Comparison of ENCODE assay signal across 11 cellular contexts in the genomic region with DNA sequence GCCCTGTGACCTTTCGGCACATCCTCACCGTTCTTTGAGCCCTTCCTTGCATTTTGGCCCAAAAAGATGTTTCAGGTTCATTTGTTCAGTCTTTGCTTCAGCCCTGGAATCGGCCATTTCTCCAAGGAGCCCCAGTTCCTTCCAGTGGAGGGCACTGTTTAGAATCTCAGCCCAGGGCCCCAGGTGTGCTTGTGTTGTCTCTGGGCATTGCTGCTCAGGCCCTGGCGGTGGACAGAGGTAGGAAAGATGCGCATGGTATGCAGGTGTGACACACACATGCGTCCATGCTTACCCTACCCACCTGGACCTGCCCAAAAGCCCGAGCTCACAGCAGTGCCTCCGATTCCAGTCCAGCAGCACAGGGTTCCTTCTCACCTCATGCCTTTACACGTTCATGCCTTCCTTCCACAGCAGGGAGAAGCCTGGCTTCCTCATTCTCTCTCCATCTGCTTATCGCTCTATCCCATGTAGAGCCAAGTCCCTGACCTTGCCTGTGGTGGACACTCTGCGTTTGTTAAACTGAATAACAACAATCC.
DNase-seq lines count a peak whose midpoint lies in the region; ATAC-seq and TF ChIP-seq lines count a peak whose summit lies in the region.
"Had no signal": no experiment of that assay in that cellular context is flagged by ENCODE, and none has a peak within 500 bp of the region (broad histone marks: within the 10 kb centered on the region; RNA-seq: fewer than 3 reads in every experiment).

No MANE protein-coding gene starts in this region.

- H3K9me3 Mint-ChIP-seq in stimulated activated memory B cell treated with anti-CD40 and anti-IgM and Interleukin-4, amounts not matched to agents 10 μg/mL and 1 μg/mL and 100 μg/mL, for 72 hours, result no peaks in the 10 kb centered on the region
- H3K9me3 Mint-ChIP-seq: activated naive CD4-positive, alpha-beta T cell treated with anti-CD3 and anti-CD28 coated beads, Interleukin-2, amount 10 ng/mL, durations not matched to agents 7 days and 5 days; stimulated activated effector memory CD8-positive, alpha-beta T cell treated with anti-CD3 and anti-CD28 coated beads, Interleukin-12 subunit alpha, Interleukin-12 subunit beta, amount 100 ng/mL, for 72 hours had no signal

- H3K36me3 Mint-ChIP-seq in stimulated activated memory B cell treated with anti-CD40 and anti-IgM and Interleukin-4, amounts not matched to agents 10 μg/mL and 1 μg/mL and 100 μg/mL, for 72 hours, result no peaks in the 10 kb centered on the region
- H3K36me3 Mint-ChIP-seq: activated naive CD4-positive, alpha-beta T cell treated with anti-CD3 and anti-CD28 coated beads, Interleukin-2, amount 10 ng/mL, durations not matched to agents 7 days and 5 days; stimulated activated effector memory CD8-positive, alpha-beta T cell treated with anti-CD3 and anti-CD28 coated beads, Interleukin-12 subunit alpha, Interleukin-12 subunit beta, amount 100 ng/mL, for 72 hours had no signal

- ATAC-seq in Right ventricle myocardium superior (ENCODE audit: poor library complexity), result no peak
- ATAC-seq in esophagus mucosa, result peak; percentile 72
- no peak for ATAC-seq in stimulated activated memory B cell treated with anti-CD40 and anti-IgM and Interleukin-4, amounts not matched to agents 10 μg/mL and 1 μg/mL and 100 μg/mL, for 72 hours
- no peak for ATAC-seq in GM18511 (IDR thresholded peaks at IDR 0.05; ENCODE audit: unreplicated experiment)
- no peak for ATAC-seq in left lung
- ATAC-seq: stimulated activated effector memory CD8-positive, alpha-beta T cell treated with anti-CD3 and anti-CD28 coated beads, Interleukin-12 subunit alpha, Interleukin-12 subunit beta, amount 100 ng/mL, for 72 hours; T-helper 17 cell had no signal

- H3K9me3 ChIP-seq in right atrium auricular region, result no peaks in the 10 kb centered on the region
- H3K9me3 ChIP-seq in left lung, result no peaks in the 10 kb centered on the region

- intact Hi-C loops in Right ventricle myocardium superior (cut with DNase I) (no loop called here), left lung (cut with DNase I) (loop anchor here in 1 of 2 donors (5.0 kb wide), 2 partner anchors 210 to 290 kb away; a partner anchor contains a TSS)

- H3K4me3 Mint-ChIP-seq in stimulated activated memory B cell treated with anti-CD40 and anti-IgM and Interleukin-4, amounts not matched to agents 10 μg/mL and 1 μg/mL and 100 μg/mL, for 72 hours, result no peak overlapping the region
- H3K4me3 Mint-ChIP-seq: activated naive CD4-positive, alpha-beta T cell treated with anti-CD3 and anti-CD28 coated beads, Interleukin-2, amount 10 ng/mL, durations not matched to agents 7 days and 5 days; stimulated activated effector memory CD8-positive, alpha-beta T cell treated with anti-CD3 and anti-CD28 coated beads, Interleukin-12 subunit alpha, Interleukin-12 subunit beta, amount 100 ng/mL, for 72 hours; T-helper 17 cell had no signal

- peak overlapping the region; percentile 97 for H3K27ac Mint-ChIP-seq in stimulated activated memory B cell treated with anti-CD40 and anti-IgM and Interleukin-4, amounts not matched to agents 10 μg/mL and 1 μg/mL and 100 μg/mL, for 72 hours
- H3K27ac Mint-ChIP-seq: activated naive CD4-positive, alpha-beta T cell treated with anti-CD3 and anti-CD28 coated beads, Interleukin-2, amount 10 ng/mL, durations not matched to agents 7 days and 5 days; stimulated activated effector memory CD8-positive, alpha-beta T cell treated with anti-CD3 and anti-CD28 coated beads, Interleukin-12 subunit alpha, Interleukin-12 subunit beta, amount 100 ng/mL, for 72 hours had no signal

- TF ChIP-seq CTCF in right atrium auricular region (IDR thresholded peaks at IDR 0.05) (no peak), left lung (IDR thresholded peaks at IDR 0.05) (no peak)

- no peaks in the 10 kb centered on the region for H3K27me3 ChIP-seq in right atrium auricular region
- H3K27me3 ChIP-seq in left lung, result no peaks in the 10 kb centered on the region

- DNase-seq in Right ventricle myocardium superior, result peak; percentile 26
- DNase-seq in right atrium auricular region (ENCODE audit: low spot score), result no peak
- DNase-seq in NCI-H69 (lab: John Stamatoyannopoulos, UW), result peak; percentile 60
- no peak for DNase-seq in left lung
- no peak for DNase-seq in HK-2 (ENCODE audit: unreplicated experiment)
- DNase-seq: activated naive CD4-positive, alpha-beta T cell treated with anti-CD3 and anti-CD28 coated beads, Interleukin-2, amount 10 ng/mL, durations not matched to agents 7 days and 5 days; T-helper 17 cell had no signal

- peaks cover 70% of the 10 kb centered on the region for H3K4me1 Mint-ChIP-seq in stimulated activated memory B cell treated with anti-CD40 and anti-IgM and Interleukin-4, amounts not matched to agents 10 μg/mL and 1 μg/mL and 100 μg/mL, for 72 hours

- H3K27me3 Mint-ChIP-seq in stimulated activated memory B cell treated with anti-CD40 and anti-IgM and Interleukin-4, amounts not matched to agents 10 μg/mL and 1 μg/mL and 100 μg/mL, for 72 hours, result no peaks in the 10 kb centered on the region
- H3K27me3 Mint-ChIP-seq: activated naive CD4-positive, alpha-beta T cell treated with anti-CD3 and anti-CD28 coated beads, Interleukin-2, amount 10 ng/mL, durations not matched to agents 7 days and 5 days; T-helper 17 cell had no signal

- H3K27ac ChIP-seq in right atrium auricular region (no peak overlapping the region), left lung (no peak overlapping the region)

- H3K4me3 ChIP-seq in right atrium auricular region (no peak overlapping the region), left lung (no peak overlapping the region)

- H3K4me1 ChIP-seq in right atrium auricular region, result peaks cover 0 to 9% of the 10 kb centered on the region in 2 donors
- H3K4me1 ChIP-seq in left lung, result peaks cover 0 to 36% of the 10 kb centered on the region in 2 donors

- H3K36me3 ChIP-seq in right atrium auricular region (no peaks in the 10 kb centered on the region), left lung (no peaks in the 10 kb centered on the region)

Comparison
In these comparisons a context has a peak if more than half of its experiments do, and no peak if none do; other contexts are left out.
1. DNase-seq: peak in Right ventricle myocardium superior (single experiment) and NCI-H69 (single experiment); none in right atrium auricular region (single experiment), left lung (0 of 2) and HK-2 (single experiment).